In the genomic region with DNA sequence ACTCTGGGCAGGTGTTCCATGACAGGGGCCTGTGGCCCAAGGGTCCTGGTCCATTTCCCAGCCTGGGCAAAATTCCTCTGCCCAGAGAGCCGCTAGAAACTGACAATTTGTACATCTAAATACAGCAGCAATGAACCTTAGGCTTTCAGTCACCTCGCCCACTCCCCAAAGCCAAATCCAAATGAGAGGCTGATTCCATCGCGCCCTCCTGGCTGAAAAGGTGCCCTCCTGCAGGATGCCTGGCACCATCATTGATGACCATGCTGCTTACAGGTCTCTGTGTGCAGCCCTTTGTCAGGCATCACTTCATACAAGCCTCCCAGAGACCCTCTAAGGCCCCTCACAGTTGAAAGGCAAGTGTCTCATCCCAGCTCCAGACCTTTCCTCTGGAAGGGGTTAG, we compare ENCODE assay signal across 14 cellular contexts.
DNase-seq lines count a peak whose midpoint lies in the region; ATAC-seq and TF ChIP-seq lines count a peak whose summit lies in the region.
"Had no signal": no experiment of that assay in that cellular context is flagged by ENCODE, and none has a peak within 500 bp of the region (broad histone marks: within the 10 kb centered on the region; RNA-seq: fewer than 3 reads in every experiment).

No MANE protein-coding gene starts in this region.

- no peaks in the 10 kb centered on the region for H3K9me3 ChIP-seq in osteoblast (ENCODE audit: low read depth, low read length)
- no peaks in the 10 kb centered on the region for H3K9me3 ChIP-seq in spleen
- H3K9me3 ChIP-seq: BLaER1 treated with 17β-estradiol and CSF1 and Interleukin-3, amounts not matched to agents 10 nM and 100 nM; HAP-1 had no signal

- no peak overlapping the region for H3K4me3 ChIP-seq in osteoblast (ENCODE audit: insufficient read depth, low read length)
- H3K4me3 ChIP-seq in spleen = no peak overlapping the region
- H3K4me3 ChIP-seq: BLaER1 treated with 17β-estradiol and CSF1 and Interleukin-3, amounts not matched to agents 10 nM and 100 nM; GM12878; HAP-1 had no signal

- H2AFZ ChIP-seq in osteoblast (ENCODE audit: low read length) = no peak overlapping the region

- H3K36me3 ChIP-seq in osteoblast (ENCODE audit: insufficient read depth, low read length) (no peaks in the 10 kb centered on the region), spleen (no peaks in the 10 kb centered on the region)
- H3K36me3 ChIP-seq: HAP-1 had no signal

- no peaks in the 10 kb centered on the region for H4K20me1 ChIP-seq in osteoblast (ENCODE audit: insufficient read depth, low read length)
- H4K20me1 ChIP-seq: BLaER1 treated with 17β-estradiol and CSF1 and Interleukin-3, amounts not matched to agents 10 nM and 100 nM had no signal

- TF ChIP-seq POLR2A in spleen (IDR thresholded peaks at IDR 0.05) = no peak

- no peaks in the 10 kb centered on the region for H3K79me2 ChIP-seq in osteoblast (ENCODE audit: insufficient read depth, low read length)

- peaks cover 1% of the 10 kb centered on the region for H3K27me3 ChIP-seq in osteoblast (ENCODE audit: insufficient read depth, low read length)
- peaks cover 0 to 24% (median 0%) of the 10 kb centered on the region in 7 donors for H3K27me3 ChIP-seq in spleen (replicated peaks in 1 of 7)

- TF ChIP-seq CTCF in osteoblast (IDR thresholded peaks at IDR 0.05; ENCODE audit: extremely low read depth, low read depth, low read length) (no peak), spleen (IDR thresholded peaks at IDR 0.05 in 8 of 11, conservative IDR thresholded peaks at IDR 0.05 in 3 of 11) (no peak)

- WGBS in spleen, 5 donors = 76 to 93% (median 88%) methylated on average over 4 of the region's 4 CpGs

- intact Hi-C loops in cardiac septum (cut with DNase I) (no loop called here), left cardiac atrium (cut with DNase I) (loop anchor here in 1 of 2 donors (10.0 kb wide), 1 partner anchor 106 kb away; no protein-coding TSS in a partner anchor), spleen (cut with DNase I; ENCODE audit: low total_unique reads) (no loop called here)

- ATAC-seq in left cardiac atrium = no peak
- no peak for ATAC-seq in GM19463 (IDR thresholded peaks at IDR 0.05; ENCODE audit: unreplicated experiment)
- ATAC-seq: GM12878, HepG2 had no signal

- no peaks in the 10 kb centered on the region for H3K4me1 ChIP-seq in osteoblast (ENCODE audit: insufficient read depth, low read length)
- peaks cover 6 to 27% (median 23%) of the 10 kb centered on the region in 6 donors for H3K4me1 ChIP-seq in spleen
- H3K4me1 ChIP-seq: HAP-1 had no signal

- DNase-seq in cardiac septum (ENCODE audit: low spot score) = peak; percentile 17
- DNase-seq in left cardiac atrium = no peak
- peak; percentile 49 for DNase-seq in osteoblast (ENCODE audit: insufficient read length, low spot score, missing footprints)
- DNase-seq in spleen = peak; percentile 41
- DNase-seq in GDM1 (lab: John Stamatoyannopoulos, UW) = no peak
- no peak for DNase-seq in NCI-H2029 treated with DMSO at 0.1 percent for 48 hours (lab: John Stamatoyannopoulos, UW)
- DNase-seq: ACHN; CD4-positive, CD25-positive, alpha-beta regulatory T cell; DMS53 had no signal

- H3K27ac ChIP-seq in osteoblast (ENCODE audit: low read depth, low read length) = no peak overlapping the region
- no peak overlapping the region for H3K27ac ChIP-seq in spleen
- H3K27ac ChIP-seq: BLaER1 treated with 17β-estradiol and CSF1 and Interleukin-3, amounts not matched to agents 10 nM and 100 nM had no signal

- H3K4me2 ChIP-seq in osteoblast (ENCODE audit: insufficient read depth, low read length) = no peak overlapping the region
- H3K4me2 ChIP-seq: BLaER1 treated with 17β-estradiol and CSF1 and Interleukin-3, amounts not matched to agents 10 nM and 100 nM had no signal

Comparison
In these comparisons a context has a peak if more than half of its experiments do, and no peak if none do; other contexts are left out.
1. DNase-seq: peak in cardiac septum (single experiment), osteoblast (single experiment) and spleen (single experiment); none in left cardiac atrium (single experiment), GDM1 (single experiment) and NCI-H2029 treated with DMSO at 0.1 percent for 48 hours (single experiment).